In genomic region chr16:77594798-77595625, GRCh38 we compare ENCODE assay signal across 1 cellular context.
TF ChIP-seq lines count a peak whose summit lies in the region.

No MANE protein-coding gene starts in this region.

TF ChIP-seq in HEK293, 187 proteins besides CTCF, POLR2A, EP300 and RAD21 (continued from another document and continues in another):
- TF ChIP-seq, protein P1, sequence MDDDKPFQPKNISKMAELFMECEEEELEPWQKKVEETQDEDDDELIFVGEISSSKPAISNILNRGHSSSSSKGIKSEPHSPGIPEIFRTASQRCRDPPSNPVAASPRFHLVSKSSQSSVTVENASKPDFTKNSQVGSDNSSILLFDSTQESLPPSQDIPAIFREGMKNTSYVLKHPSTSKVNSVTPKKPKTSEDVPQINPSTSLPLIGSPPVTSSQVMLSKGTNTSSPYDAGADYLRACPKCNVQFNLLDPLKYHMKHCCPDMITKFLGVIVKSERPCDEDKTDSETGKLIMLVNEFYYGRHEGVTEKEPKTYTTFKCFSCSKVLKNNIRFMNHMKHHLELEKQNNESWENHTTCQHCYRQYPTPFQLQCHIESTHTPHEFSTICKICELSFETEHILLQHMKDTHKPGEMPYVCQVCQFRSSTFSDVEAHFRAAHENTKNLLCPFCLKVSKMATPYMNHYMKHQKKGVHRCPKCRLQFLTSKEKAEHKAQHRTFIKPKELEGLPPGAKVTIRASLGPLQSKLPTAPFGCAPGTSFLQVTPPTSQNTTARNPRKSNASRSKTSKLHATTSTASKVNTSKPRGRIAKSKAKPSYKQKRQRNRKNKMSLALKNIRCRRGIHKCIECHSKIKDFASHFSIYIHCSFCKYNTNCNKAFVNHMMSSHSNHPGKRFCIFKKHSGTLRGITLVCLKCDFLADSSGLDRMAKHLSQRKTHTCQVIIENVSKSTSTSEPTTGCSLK (tag by site-specific recombination; IDR thresholded peaks at IDR 0.05) = no peak
- TF ChIP-seq ZNF394 (tag by site-specific recombination; IDR thresholded peaks at IDR 0.05; ENCODE audit: borderline replicate concordance) = 0 out of 2 replicates have a peak, but pooled peaks have one; percentile 59
- TF ChIP-seq ZNF169 (tag by site-specific recombination; IDR thresholded peaks at IDR 0.05) = no peak
- no peak for TF ChIP-seq ZNF596 (tag by site-specific recombination; IDR thresholded peaks at IDR 0.05)
- TF ChIP-seq ZNF76 (tag by site-specific recombination; IDR thresholded peaks at IDR 0.05; ENCODE audit: borderline replicate concordance, low read depth) = 0 out of 2 replicates have a peak, but pooled peaks have one; percentile 26
- no peak for TF ChIP-seq SP3 (tag by site-specific recombination; IDR thresholded peaks at IDR 0.05)
- peak; percentile 71 for TF ChIP-seq IKZF3 (tag by site-specific recombination; IDR thresholded peaks at IDR 0.05)
- TF ChIP-seq ZNF624 (tag by site-specific recombination; IDR thresholded peaks at IDR 0.05) = no peak
- TF ChIP-seq ZNF626 (tag by site-specific recombination; IDR thresholded peaks at IDR 0.05) = no peak
- TF ChIP-seq ZNF571 (tag by site-specific recombination; IDR thresholded peaks at IDR 0.05) = no peak
- peak; percentile 98 for TF ChIP-seq SP7 (tag by site-specific recombination; IDR thresholded peaks at IDR 0.05)
- peak; percentile 68 for TF ChIP-seq SCRT2 (tag by site-specific recombination; IDR thresholded peaks at IDR 0.05)
- no peak for TF ChIP-seq ZNF433 (tag by site-specific recombination; IDR thresholded peaks at IDR 0.05; ENCODE audit: low read depth)
- no peak for TF ChIP-seq PRDM1 (tag by site-specific recombination; IDR thresholded peaks at IDR 0.05)
- TF ChIP-seq TSHZ1 (tag by site-specific recombination; IDR thresholded peaks at IDR 0.05; ENCODE audit: borderline replicate concordance) = no peak
- no peak for TF ChIP-seq ZNF239 (tag by site-specific recombination; IDR thresholded peaks at IDR 0.05)
- no peak; the same call in 1 of the 2 replicates for TF ChIP-seq ZBTB11 (tag by site-specific recombination; conservative IDR thresholded peaks at IDR 0.05; ENCODE audit: low read depth)
- TF ChIP-seq ZNF112 (tag by site-specific recombination; IDR thresholded peaks at IDR 0.05) = no peak
- peak; percentile 74 for TF ChIP-seq ZNF580 (tag by site-specific recombination; IDR thresholded peaks at IDR 0.05)
- TF ChIP-seq ZSCAN16 (tag by site-specific recombination; IDR thresholded peaks at IDR 0.05) = no peak
- no peak; the same call in 1 of the 2 replicates for TF ChIP-seq GLI2 (tag by site-specific recombination; IDR thresholded peaks at IDR 0.05; ENCODE audit: borderline replicate concordance, low read depth)
- no peak for TF ChIP-seq ZNF514 (tag by site-specific recombination; IDR thresholded peaks at IDR 0.05)
- no peak for TF ChIP-seq ZNF16 (tag by site-specific recombination; IDR thresholded peaks at IDR 0.05; ENCODE audit: low read depth)
- no peak for TF ChIP-seq ZNF777 (tag by site-specific recombination; IDR thresholded peaks at IDR 0.05; ENCODE audit: borderline replicate concordance)
- no peak for TF ChIP-seq ZNF473 (tag by site-specific recombination; IDR thresholded peaks at IDR 0.05)
- TF ChIP-seq ZNF274 (IDR thresholded peaks at IDR 0.05; ENCODE audit: low read length) = no peak
- no peak for TF ChIP-seq ZNF274 (tag by site-specific recombination; IDR thresholded peaks at IDR 0.05; ENCODE audit: borderline replicate concordance)
- no peak for TF ChIP-seq ZNF350 (tag by site-specific recombination; IDR thresholded peaks at IDR 0.05)
- 0 out of 2 replicates have a peak, but pooled peaks have one; percentile 40 for TF ChIP-seq ZBTB21 (tag by site-specific recombination; IDR thresholded peaks at IDR 0.05)
- TF ChIP-seq ZNF792 (tag by site-specific recombination; IDR thresholded peaks at IDR 0.05) = no peak
- 0 out of 2 replicates have a peak, but pooled peaks have one; percentile 14 for TF ChIP-seq ZNF629 (tag by site-specific recombination; IDR thresholded peaks at IDR 0.05)
- no peak for TF ChIP-seq ZNF521 (tag by site-specific recombination; IDR thresholded peaks at IDR 0.05)
- TF ChIP-seq ZNF121 (tag by site-specific recombination; IDR thresholded peaks at IDR 0.05) = no peak
- TF ChIP-seq KLF17 (tag by site-specific recombination; IDR thresholded peaks at IDR 0.05) = 0 out of 2 replicates have a peak, but pooled peaks have one; percentile 18
- TF ChIP-seq ZNF2 (tag by site-specific recombination; IDR thresholded peaks at IDR 0.05) = 0 out of 2 replicates have a peak, but pooled peaks have one; percentile 28
- peak; percentile 78; the same call in 1 of the 2 replicates for TF ChIP-seq ZNF488 (tag by site-specific recombination; IDR thresholded peaks at IDR 0.05)
- peak; percentile 31 for TF ChIP-seq SP2 (tag by site-specific recombination; IDR thresholded peaks at IDR 0.05)
- peak; percentile 94 for TF ChIP-seq ZNF843 (tag by site-specific recombination; IDR thresholded peaks at IDR 0.05)
- TF ChIP-seq ZXDB (tag by site-specific recombination; IDR thresholded peaks at IDR 0.05) = peak; percentile 36; the same call in 1 of the 2 replicates
- TF ChIP-seq ZNF48 (tag by site-specific recombination; IDR thresholded peaks at IDR 0.05) = no peak
- no peak for TF ChIP-seq ZNF174 (tag by site-specific recombination; IDR thresholded peaks at IDR 0.05)
- no peak for TF ChIP-seq ZNF530 (tag by site-specific recombination; IDR thresholded peaks at IDR 0.05; ENCODE audit: low read depth)
- no peak for TF ChIP-seq ZNF37A (tag by site-specific recombination; IDR thresholded peaks at IDR 0.05)
- TF ChIP-seq, protein P2, sequence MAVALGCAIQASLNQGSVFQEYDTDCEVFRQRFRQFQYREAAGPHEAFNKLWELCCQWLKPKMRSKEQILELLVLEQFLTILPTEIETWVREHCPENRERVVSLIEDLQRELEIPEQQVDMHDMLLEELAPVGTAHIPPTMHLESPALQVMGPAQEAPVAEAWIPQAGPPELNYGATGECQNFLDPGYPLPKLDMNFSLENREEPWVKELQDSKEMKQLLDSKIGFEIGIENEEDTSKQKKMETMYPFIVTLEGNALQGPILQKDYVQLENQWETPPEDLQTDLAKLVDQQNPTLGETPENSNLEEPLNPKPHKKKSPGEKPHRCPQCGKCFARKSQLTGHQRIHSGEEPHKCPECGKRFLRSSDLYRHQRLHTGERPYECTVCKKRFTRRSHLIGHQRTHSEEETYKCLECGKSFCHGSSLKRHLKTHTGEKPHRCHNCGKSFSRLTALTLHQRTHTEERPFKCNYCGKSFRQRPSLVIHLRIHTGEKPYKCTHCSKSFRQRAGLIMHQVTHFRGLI (tag by site-specific recombination; IDR thresholded peaks at IDR 0.05) = 0 out of 2 replicates have a peak, but pooled peaks have one; percentile 15
- TF ChIP-seq, protein P3, sequence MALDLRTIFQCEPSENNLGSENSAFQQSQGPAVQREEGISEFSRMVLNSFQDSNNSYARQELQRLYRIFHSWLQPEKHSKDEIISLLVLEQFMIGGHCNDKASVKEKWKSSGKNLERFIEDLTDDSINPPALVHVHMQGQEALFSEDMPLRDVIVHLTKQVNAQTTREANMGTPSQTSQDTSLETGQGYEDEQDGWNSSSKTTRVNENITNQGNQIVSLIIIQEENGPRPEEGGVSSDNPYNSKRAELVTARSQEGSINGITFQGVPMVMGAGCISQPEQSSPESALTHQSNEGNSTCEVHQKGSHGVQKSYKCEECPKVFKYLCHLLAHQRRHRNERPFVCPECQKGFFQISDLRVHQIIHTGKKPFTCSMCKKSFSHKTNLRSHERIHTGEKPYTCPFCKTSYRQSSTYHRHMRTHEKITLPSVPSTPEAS (tag by site-specific recombination; IDR thresholded peaks at IDR 0.05) = no peak
- TF ChIP-seq ZNF660 (tag by site-specific recombination; IDR thresholded peaks at IDR 0.05) = no peak
- TF ChIP-seq GLI4 (tag by site-specific recombination; IDR thresholded peaks at IDR 0.05) = no peak
- no peak for TF ChIP-seq ZNF529 (tag by site-specific recombination; IDR thresholded peaks at IDR 0.05; ENCODE audit: insufficient replicate concordance)
- TF ChIP-seq ZNF664 (tag by site-specific recombination; IDR thresholded peaks at IDR 0.05) = peak; percentile 37; the same call in 1 of the 2 replicates
- TF ChIP-seq TRIM28 (IDR thresholded peaks at IDR 0.05; ENCODE audit: borderline replicate concordance, low read length) = no peak
- no peak for TF ChIP-seq MEIS1 (CRISPR knock-in tag; IDR thresholded peaks at IDR 0.05; ENCODE audit: borderline replicate concordance)
- TF ChIP-seq ZNF146 (tag by site-specific recombination; IDR thresholded peaks at IDR 0.05) = no peak
- TF ChIP-seq, protein P4, sequence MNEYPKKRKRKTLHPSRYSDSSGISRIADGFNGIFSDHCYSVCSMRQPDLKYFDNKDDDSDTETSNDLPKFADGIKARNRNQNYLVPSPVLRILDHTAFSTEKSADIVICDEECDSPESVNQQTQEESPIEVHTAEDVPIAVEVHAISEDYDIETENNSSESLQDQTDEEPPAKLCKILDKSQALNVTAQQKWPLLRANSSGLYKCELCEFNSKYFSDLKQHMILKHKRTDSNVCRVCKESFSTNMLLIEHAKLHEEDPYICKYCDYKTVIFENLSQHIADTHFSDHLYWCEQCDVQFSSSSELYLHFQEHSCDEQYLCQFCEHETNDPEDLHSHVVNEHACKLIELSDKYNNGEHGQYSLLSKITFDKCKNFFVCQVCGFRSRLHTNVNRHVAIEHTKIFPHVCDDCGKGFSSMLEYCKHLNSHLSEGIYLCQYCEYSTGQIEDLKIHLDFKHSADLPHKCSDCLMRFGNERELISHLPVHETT (tag by site-specific recombination; IDR thresholded peaks at IDR 0.05) = 0 out of 2 replicates have a peak, but pooled peaks have one; percentile 26
- no peak for TF ChIP-seq ZNF184 (tag by site-specific recombination; IDR thresholded peaks at IDR 0.05)
- no peak for TF ChIP-seq YY2 (tag by site-specific recombination; IDR thresholded peaks at IDR 0.05)
- TF ChIP-seq HOXC10 (CRISPR knock-in tag; IDR thresholded peaks at IDR 0.05) = no peak
- no peak for TF ChIP-seq ZNF341 (tag by site-specific recombination; IDR thresholded peaks at IDR 0.05; ENCODE audit: low read depth)
- no peak for TF ChIP-seq ZFP3 (tag by site-specific recombination; IDR thresholded peaks at IDR 0.05; ENCODE audit: low read depth)
- no peak for TF ChIP-seq ZEB2 (tag by site-specific recombination; IDR thresholded peaks at IDR 0.05)
- no peak for TF ChIP-seq SALL2 (tag by site-specific recombination; IDR thresholded peaks at IDR 0.05; ENCODE audit: borderline replicate concordance)
